In genomic region chr20:44210422-44211176, GRCh38 we compare ENCODE assay signal across 8 cellular contexts. TPM values are rescaled to one million over a fixed set of nuclear protein-coding genes. Genes with fewer than 3 reads are reported as not detected.
DNase-seq lines count a peak whose midpoint lies in the region; ATAC-seq, FAIRE-seq and TF ChIP-seq lines count a peak whose summit lies in the region.

TSS of gene OSER1 (minus strand) at chr20:44210771. CDS start at chr20:44206957, 3,814 bp downstream.

- H3K9me3 ChIP-seq in OCI-LY7 (ENCODE audit: low read length) (no peaks in the 10 kb centered on the region), mononuclear cell (ENCODE audit: low read depth, low read length) (no peaks in the 10 kb centered on the region)

- DNase-seq in D721Med (ENCODE audit: insufficient read length, low spot score) (peak; percentile 91), HuH-7.5 (ENCODE audit: low spot score) (peak; percentile 92), OCI-LY7 (ENCODE audit: low spot score) (peak; percentile 97), activated T-cell treated with anti-CD3 and anti-CD28 coated beads for 1 hour (ENCODE audit: low read depth) (peak; percentile 98), epidermal melanocyte (ENCODE audit: insufficient read length, low spot score) (peak; percentile 92)
- DNase-seq in stimulated activated CD8-positive, alpha-beta memory T cell treated with anti-CD3 and anti-CD28 coated beads, Interleukin-4, amount 100 ng/mL, for 1 hour (ENCODE audit: low read depth in 2 of 2, low spot score in 1 of 2), result peak; percentile 92 to 97

- TF ChIP-seq CTCF in D721Med (IDR thresholded peaks at IDR 0.05; ENCODE audit: insufficient read depth, missing control alignments) (no peak), OCI-LY7 (conservative IDR thresholded peaks at IDR 0.05; ENCODE audit: low read length) (no peak)

- no peaks in the 10 kb centered on the region for H3K27me3 ChIP-seq in mononuclear cell (ENCODE audit: insufficient read depth, low read length)

- H2AFZ ChIP-seq in OCI-LY7 (ENCODE audit: low read length), result peak within 1 kb of the TSS; percentile 77; the same call in 1 of the 2 replicates

- intact Hi-C loops in OCI-LY7 (cut with micrococcal nuclease; ENCODE audit: unreplicated experiment), result loop anchor here (2.0 to 10.0 kb wide), 2 partner anchors 400 to 654 kb away; no protein-coding TSS in a partner anchor

- ATAC-seq in GM21526 (IDR thresholded peaks at IDR 0.05; ENCODE audit: low FRiP score, unreplicated experiment), result peak; percentile 81

- peaks cover 30% of the 10 kb centered on the region; the same call in 1 of the 2 replicates for H4K20me1 ChIP-seq in OCI-LY7 (ENCODE audit: insufficient read depth, low read length)

- H3K36me3 ChIP-seq in OCI-LY7 (ENCODE audit: insufficient read depth, low read length), result peaks cover 15% of the 10 kb centered on the region

- peak within 1 kb of the TSS; percentile 91 for H3K4me2 ChIP-seq in OCI-LY7 (ENCODE audit: low read length)

- H3K9me2 ChIP-seq in OCI-LY7 (ENCODE audit: insufficient read depth, low read length), result no peaks in the 10 kb centered on the region

- POLR2A ChIA-PET in OCI-LY7 (lab: Charles Lee), result interaction anchor here (0.6 kb wide), 1 partner anchor 463 kb away, joined by 4 read pairs; no protein-coding TSS in a partner anchor

- FAIRE-seq in D721Med (lab: Jason Lieb, UNC), result no peak

- H3K4me3 ChIP-seq in OCI-LY7 (ENCODE audit: low read depth, low read length, poor library complexity, severe bottlenecking) (peak within 1 kb of the TSS; percentile 90), mononuclear cell (ENCODE audit: low read length) (peak within 1 kb of the TSS; percentile 68)

- H3K4me1 ChIP-seq in OCI-LY7 (ENCODE audit: insufficient read depth, low read length, poor library complexity, severe bottlenecking), result peaks cover 24% of the 10 kb centered on the region
- peaks cover 45% of the 10 kb centered on the region for H3K4me1 ChIP-seq in mononuclear cell (ENCODE audit: insufficient read depth, low read length)

- CTCF ChIA-PET in OCI-LY7 (lab: Charles Lee; ENCODE audit: unreplicated experiment), result no interaction called here

- peaks cover 46% of the 10 kb centered on the region for H3K79me2 ChIP-seq in OCI-LY7 (ENCODE audit: insufficient read depth, low read depth, low read length)

- peak within 1 kb of the TSS; percentile 81 for H3K27ac ChIP-seq in OCI-LY7 (ENCODE audit: low read depth, low read length, poor library complexity, severe bottlenecking)

- no TSS peak for BruUV-seq in OCI-LY7 (replicated peaks; lab: Mats Ljungman, UMichigan)

RNA-seq across cellular contexts. Expression of gene OSER1, which starts in this region (rescaled TPM):
- total RNA-seq in OCI-LY7 (2014; rRNA removed; shearing (Covaris generic)), result 24.5 and 28.1 TPM in 2 replicates
- total RNA-seq in OCI-LY7 (2022) (31.9 and 35.9 TPM in 2 replicates), mononuclear cell (109 TPM)

Comparison
In these comparisons a context has a peak if more than half of its experiments do, and no peak if none do; other contexts are left out.
1. Peak in every context shown above with its lines: DNase-seq, ATAC-seq, H3K4me3 ChIP-seq and H3K27ac ChIP-seq.